8 cellular contexts compared by ENCODE assay signal in genomic region chr19:10961073-10961762, GRCh38. TPM values are rescaled to one million over a fixed set of nuclear protein-coding genes. Genes with fewer than 3 reads are reported as not detected.
DNase-seq lines count a peak whose midpoint lies in the region; ATAC-seq and TF ChIP-seq lines count a peak whose summit lies in the region.

No MANE protein-coding gene starts in this region.

- H3K27me3 Mint-ChIP-seq in stimulated activated memory B cell treated with anti-CD40 and anti-IgM and Interleukin-4, amounts not matched to agents 10 μg/mL and 1 μg/mL and 100 μg/mL, for 72 hours = no peaks in the 10 kb centered on the region

- H3K36me3 ChIP-seq in OCI-LY7 (ENCODE audit: insufficient read depth, low read length) = peaks cover 39% of the 10 kb centered on the region
- no peaks in the 10 kb centered on the region for H3K36me3 ChIP-seq in kidney epithelial cell (ENCODE audit: control insufficient read depth, insufficient read depth, low read length)

- peaks cover 5% of the 10 kb centered on the region for H3K36me3 Mint-ChIP-seq in stimulated activated memory B cell treated with anti-CD40 and anti-IgM and Interleukin-4, amounts not matched to agents 10 μg/mL and 1 μg/mL and 100 μg/mL, for 72 hours

- POLR2A ChIA-PET in OCI-LY7 (lab: Charles Lee) = interaction anchor here (1.0 to 1.3 kb wide), 3 partner anchors 9 to 28 kb away, joined by 3 to 5 read pairs (median 3); no protein-coding TSS in a partner anchor

- peaks cover 49% of the 10 kb centered on the region for H3K4me1 Mint-ChIP-seq in stimulated activated memory B cell treated with anti-CD40 and anti-IgM and Interleukin-4, amounts not matched to agents 10 μg/mL and 1 μg/mL and 100 μg/mL, for 72 hours

- H3K27ac ChIP-seq in OCI-LY7 (ENCODE audit: low read depth, low read length, poor library complexity, severe bottlenecking) = peak overlapping the region; percentile 99

- peak overlapping the region; percentile 76 for H3K4me2 ChIP-seq in OCI-LY7 (ENCODE audit: low read length)

- H3K27ac Mint-ChIP-seq in stimulated activated memory B cell treated with anti-CD40 and anti-IgM and Interleukin-4, amounts not matched to agents 10 μg/mL and 1 μg/mL and 100 μg/mL, for 72 hours = peak overlapping the region; percentile 95

- no peaks in the 10 kb centered on the region for H3K27me3 ChIP-seq in kidney epithelial cell (ENCODE audit: control insufficient read depth, insufficient read depth, low read length)

- BruUV-seq in OCI-LY7 (replicated peaks; lab: Mats Ljungman, UMichigan) = no TSS peak

- TF ChIP-seq CTCF in OCI-LY7 (conservative IDR thresholded peaks at IDR 0.05; ENCODE audit: low read length) (no peak), kidney epithelial cell (IDR thresholded peaks at IDR 0.05; ENCODE audit: insufficient read depth, low read length, poor library complexity, severe bottlenecking) (no peak)

- no peaks in the 10 kb centered on the region for H4K20me1 ChIP-seq in OCI-LY7 (ENCODE audit: insufficient read depth, low read length)

- H3K4me3 ChIP-seq in OCI-LY7 (ENCODE audit: low read depth, low read length, poor library complexity, severe bottlenecking) (peak overlapping the region; percentile 87), kidney epithelial cell (ENCODE audit: low read depth, low read length) (peak overlapping the region; percentile 72)

- CTCF ChIA-PET in OCI-LY7 (lab: Charles Lee; ENCODE audit: unreplicated experiment) = interaction anchor here (0.5 kb wide), 1 partner anchor 20 kb away, joined by 4 read pairs; no protein-coding TSS in a partner anchor

- no peaks in the 10 kb centered on the region for H3K9me2 ChIP-seq in OCI-LY7 (ENCODE audit: insufficient read depth, low read length)

- peak; percentile 48 for ATAC-seq in HG02759 (IDR thresholded peaks at IDR 0.05; ENCODE audit: unreplicated experiment)
- peak; percentile 73 for ATAC-seq in stimulated activated memory B cell treated with anti-CD40 and anti-IgM and Interleukin-4, amounts not matched to agents 10 μg/mL and 1 μg/mL and 100 μg/mL, for 72 hours

- peaks cover 43% of the 10 kb centered on the region for H3K4me1 ChIP-seq in OCI-LY7 (ENCODE audit: insufficient read depth, low read length, poor library complexity, severe bottlenecking)

- peak overlapping the region; percentile 90 for H3K4me3 Mint-ChIP-seq in stimulated activated memory B cell treated with anti-CD40 and anti-IgM and Interleukin-4, amounts not matched to agents 10 μg/mL and 1 μg/mL and 100 μg/mL, for 72 hours

- no peaks in the 10 kb centered on the region for H3K9me3 Mint-ChIP-seq in stimulated activated memory B cell treated with anti-CD40 and anti-IgM and Interleukin-4, amounts not matched to agents 10 μg/mL and 1 μg/mL and 100 μg/mL, for 72 hours

- H3K9me3 ChIP-seq in OCI-LY7 (ENCODE audit: low read length) = no peaks in the 10 kb centered on the region

- H3K79me2 ChIP-seq in OCI-LY7 (ENCODE audit: insufficient read depth, low read depth, low read length) = peaks cover 60% of the 10 kb centered on the region

- peak; percentile 26 for DNase-seq in activated T-cell treated with anti-CD3 and anti-CD28 coated beads for 24 hours (ENCODE audit: low read depth)
- no peak for DNase-seq in activated T-cell treated with anti-CD3 and anti-CD28 coated beads, Interleukin-2, amount 50 U/mL, for 1 hour
- peak; percentile 57 for DNase-seq in OCI-LY7 (ENCODE audit: low spot score)
- DNase-seq in central memory CD4-positive, alpha-beta T cell = peak; percentile 17
- no peak for DNase-seq in kidney epithelial cell (ENCODE audit: low read depth)
- no peak for DNase-seq in DMS153 (lab: John Stamatoyannopoulos, UW)

- no peak overlapping the region for H2AFZ ChIP-seq in OCI-LY7 (ENCODE audit: low read length)

- intact Hi-C loops in OCI-LY7 (cut with micrococcal nuclease; ENCODE audit: unreplicated experiment) = no loop called here

RNA-seq across cellular contexts. Expression of gene SMARCA4, which starts 0.4 kb away (rescaled TPM):
- total RNA-seq in OCI-LY7 (2014; rRNA removed; shearing (Covaris generic)) = 360 and 409 TPM in 2 replicates
- 554 and 581 TPM in 2 replicates for total RNA-seq in OCI-LY7 (2022)
- total RNA-seq in kidney epithelial cell = 124 and 189 TPM in 2 replicates

RNA-seq across cellular contexts. Expression of gene TIMM29, which starts 32.6 kb away (rescaled TPM):
- total RNA-seq in OCI-LY7 (2014; rRNA removed; shearing (Covaris generic)) = 24.1 and 28.3 TPM in 2 replicates
- 26.2 and 27.3 TPM in 2 replicates for total RNA-seq in OCI-LY7 (2022)
- 37.0 and 44.2 TPM in 2 replicates for total RNA-seq in kidney epithelial cell

RNA-seq across cellular contexts. Expression of gene YIPF2, which starts 32.8 kb away (rescaled TPM):
- 26.7 and 31.8 TPM in 2 replicates for total RNA-seq in OCI-LY7 (2014; rRNA removed; shearing (Covaris generic))
- total RNA-seq in OCI-LY7 (2022) = 27.5 and 31.5 TPM in 2 replicates
- total RNA-seq in kidney epithelial cell = 61.1 and 91.7 TPM in 2 replicates

Comparison
In these comparisons a context has a peak if more than half of its experiments do, and no peak if none do; other contexts are left out.
1. DNase-seq: peak in activated T-cell treated with anti-CD3 and anti-CD28 coated beads for 24 hours (single experiment), OCI-LY7 (single experiment) and central memory CD4-positive, alpha-beta T cell (single experiment); none in activated T-cell treated with anti-CD3 and anti-CD28 coated beads, Interleukin-2, amount 50 U/mL, for 1 hour (single experiment), kidney epithelial cell (single experiment) and DMS153 (single experiment).